Comparison of ENCODE assay signal across 8 cellular contexts in genomic region chr1:169466259-169467230, GRCh38. TPM values are rescaled to one million over a fixed set of nuclear protein-coding genes. Genes with fewer than 3 reads are reported as not detected.
A peak's percentile ranks its signal among the peaks of the same experiment; 100 is the strongest.
DNase-seq lines count a peak whose midpoint lies in the region; ATAC-seq and TF ChIP-seq lines count a peak whose summit lies in the region.

No MANE protein-coding gene starts in this region.

- no peak overlapping the region for H3K4me3 ChIP-seq in AG04449 (ENCODE audit: low read depth, low read length)
- H3K4me3 ChIP-seq in osteoblast (ENCODE audit: insufficient read depth, low read length): no peak overlapping the region

- no peak overlapping the region for H2AFZ ChIP-seq in osteoblast (ENCODE audit: low read length)

- no peaks in the 10 kb centered on the region for H3K79me2 ChIP-seq in osteoblast (ENCODE audit: insufficient read depth, low read length)

- POLR2A ChIA-PET in AG04449 (lab: Yijun Ruan, JAX): no interaction called here

- H3K27me3 ChIP-seq in osteoblast (ENCODE audit: insufficient read depth, low read length): no peaks in the 10 kb centered on the region

- H3K4me2 ChIP-seq in osteoblast (ENCODE audit: insufficient read depth, low read length): no peak overlapping the region

- peak; percentile 40 for TF ChIP-seq CTCF in AG04449 (IDR thresholded peaks at IDR 0.05; ENCODE audit: insufficient read depth, low read length, missing control alignments)
- peak; percentile 43 for TF ChIP-seq CTCF in osteoblast (IDR thresholded peaks at IDR 0.05; ENCODE audit: extremely low read depth, low read depth, low read length)

- peaks cover 8% of the 10 kb centered on the region for H3K36me3 ChIP-seq in osteoblast (ENCODE audit: insufficient read depth, low read length)

- CTCF ChIA-PET in AG04449 (lab: Yijun Ruan, JAX): interaction anchor here (0.5 to 4.4 kb wide), 3 partner anchors 11 to 81 kb away, joined by 3 to 43 read pairs (median 3); no protein-coding TSS in a partner anchor

- H4K20me1 ChIP-seq in osteoblast (ENCODE audit: insufficient read depth, low read length): no peaks in the 10 kb centered on the region

- no peaks in the 10 kb centered on the region for H3K9me3 ChIP-seq in osteoblast (ENCODE audit: low read depth, low read length)

- DNase-seq in AG04449 (ENCODE audit: low read depth, low spot score): no peak
- peak; percentile 36 for DNase-seq in EL
- DNase-seq in NCI-H526 treated with DMSO at 0.1 percent for 48 hours (lab: John Stamatoyannopoulos, UW): peak; percentile 60
- peak; percentile 34 for DNase-seq in cerebellar cortex (ENCODE audit: low spot score)
- no peak for DNase-seq in osteoblast (ENCODE audit: insufficient read length, low spot score, missing footprints)

- H3K4me1 ChIP-seq in osteoblast (ENCODE audit: insufficient read depth, low read length): no peaks in the 10 kb centered on the region

- no peak overlapping the region for H3K27ac ChIP-seq in osteoblast (ENCODE audit: low read depth, low read length)

- ATAC-seq in HG02610 (IDR thresholded peaks at IDR 0.05; ENCODE audit: unreplicated experiment): no peak
- ATAC-seq in GM21390 (IDR thresholded peaks at IDR 0.05; ENCODE audit: unreplicated experiment): no peak
- ATAC-seq in HG03159 (IDR thresholded peaks at IDR 0.05; ENCODE audit: unreplicated experiment): no peak

RNA-seq across cellular contexts. Expression of gene SLC19A2, which starts 19.2 kb away (rescaled TPM):
- total RNA-seq in osteoblast: 8.5 and 10.5 TPM in 2 replicates

RNA-seq across cellular contexts. Expression of gene CCDC181, which starts 39.3 kb away (rescaled TPM):
- total RNA-seq in osteoblast: 0.29 and 0.36 TPM in 2 replicates

Comparison
In these comparisons a context has a peak if more than half of its experiments do, and no peak if none do; other contexts are left out.
1. DNase-seq: peak in EL (single experiment), NCI-H526 treated with DMSO at 0.1 percent for 48 hours (single experiment) and cerebellar cortex (single experiment); none in AG04449 (single experiment) and osteoblast (single experiment).